Comparison of ENCODE assay signal across 15 cellular contexts in genomic region chr4:128853741-128854140, GRCh38. TPM values are rescaled to one million over a fixed set of nuclear protein-coding genes. Genes with fewer than 3 reads are reported as not detected.
DNase-seq lines count a peak whose midpoint lies in the region; ATAC-seq and TF ChIP-seq lines count a peak whose summit lies in the region.
"Had no signal": no experiment of that assay in that cellular context is flagged by ENCODE, and none has a peak within 500 bp of the region (broad histone marks: within the 10 kb centered on the region; RNA-seq: fewer than 3 reads in every experiment).

No MANE protein-coding gene starts in this region.

- H3K9me3 Mint-ChIP-seq in activated T-cell treated with anti-CD3 and anti-CD28 coated beads, Interleukin-2, amount 50 U/mL, for 24 hours, result no peaks in the 10 kb centered on the region
- no peaks in the 10 kb centered on the region for H3K9me3 Mint-ChIP-seq in activated B cell treated with CpG ODN at 0.5 μM for 24 hours

- no peak for ATAC-seq in activated B cell treated with CpG ODN at 0.5 μM for 24 hours (ENCODE audit: low read depth)
- ATAC-seq: body of pancreas, foreskin keratinocyte had no signal

- no peak for TF ChIP-seq POLR2A in spleen (IDR thresholded peaks at IDR 0.05)

- peaks cover 0 to 33% (median 6%) of the 10 kb centered on the region in 6 donors for H3K4me1 ChIP-seq in spleen
- H3K4me1 ChIP-seq: foreskin keratinocyte had no signal

- 85 to 93% (median 86%) methylated on average over 5 of the region's 5 CpGs for WGBS in spleen, 5 donors

- CTCF ChIA-PET in activated B cell treated with CpG ODN at 0.5 μM for 24 hours (lab: Charles Lee), result interaction anchor here (1.2 kb wide), 1 partner anchor 9 kb away, joined by 3 read pairs; no protein-coding TSS in a partner anchor

- intact Hi-C loops in activated B cell treated with CpG ODN at 0.5 μM for 24 hours (cut with micrococcal nuclease) (no loop called here), spleen (cut with DNase I; ENCODE audit: low total_unique reads) (no loop called here)

- DNase-seq in activated T-cell treated with anti-CD3 and anti-CD28 coated beads, Interleukin-2, amount 50 U/mL, for 24 hours, result no peak
- no peak for DNase-seq in activated T-cell treated with anti-CD3 and anti-CD28 coated beads, Interleukin-2, amount 50 U/mL, for 1 hour
- DNase-seq in activated B cell treated with CpG ODN at 0.5 μM for 24 hours (no peak), glomerular visceral epithelial cell (ENCODE audit: extremely low spot score) (peak; percentile 47), spleen (no peak), NCI-H510A treated with DMSO at 0.1 percent for 48 hours (lab: John Stamatoyannopoulos, UW) (no peak), NCI-H526 (lab: John Stamatoyannopoulos, UW) (no peak)
- DNase-seq in stimulated activated naive CD4-positive, alpha-beta T cell (lab: John Stamatoyannopoulos, UW), result no peak
- DNase-seq: activated CD8-positive, alpha-beta memory T cell treated with anti-CD3 and anti-CD28 coated beads, Interleukin-2, amount 50 U/mL, for 48 hours; body of pancreas; effector CD8-positive, alpha-beta T cell; foreskin keratinocyte; mammary epithelial cell; SIG-M5; substantia nigra had no signal

- H3K36me3 ChIP-seq in spleen, result peaks cover 5 to 100% (median 92%) of the 10 kb centered on the region in 6 donors

- peaks cover 32% of the 10 kb centered on the region for H3K4me1 Mint-ChIP-seq in activated T-cell treated with anti-CD3 and anti-CD28 coated beads, Interleukin-2, amount 50 U/mL, for 24 hours (ENCODE audit: low read depth)
- peaks cover 19% of the 10 kb centered on the region for H3K4me1 Mint-ChIP-seq in activated B cell treated with CpG ODN at 0.5 μM for 24 hours

- no peaks in the 10 kb centered on the region for H3K27me3 Mint-ChIP-seq in activated T-cell treated with anti-CD3 and anti-CD28 coated beads, Interleukin-2, amount 50 U/mL, for 24 hours
- H3K27me3 Mint-ChIP-seq in activated B cell treated with CpG ODN at 0.5 μM for 24 hours, result no peaks in the 10 kb centered on the region

- H3K27ac ChIP-seq in spleen, result peak overlapping the region in 7 of 8 donors; percentile 8 to 69 (median 37)
- H3K27ac ChIP-seq: body of pancreas, foreskin keratinocyte had no signal

- no peaks in the 10 kb centered on the region for H3K9me3 ChIP-seq in spleen
- H3K9me3 ChIP-seq: body of pancreas had no signal

- H3K4me3 ChIP-seq in spleen, result no peak overlapping the region
- H3K4me3 ChIP-seq: body of pancreas had no signal

- TF ChIP-seq CTCF in activated B cell treated with CpG ODN at 0.5 μM for 24 hours (IDR thresholded peaks at IDR 0.05) (no peak), spleen (IDR thresholded peaks at IDR 0.05 in 8 of 11, conservative IDR thresholded peaks at IDR 0.05 in 3 of 11) (no peak)

- POLR2A ChIA-PET in activated B cell treated with CpG ODN at 0.5 μM for 24 hours (lab: Charles Lee), result no interaction called here

- peak overlapping the region; percentile 79 for H3K27ac Mint-ChIP-seq in activated T-cell treated with anti-CD3 and anti-CD28 coated beads, Interleukin-2, amount 50 U/mL, for 24 hours
- peak overlapping the region; percentile 43 for H3K27ac Mint-ChIP-seq in activated B cell treated with CpG ODN at 0.5 μM for 24 hours

- no peaks in the 10 kb centered on the region for H3K27me3 ChIP-seq in spleen (replicated peaks in 1 of 7)
- H3K27me3 ChIP-seq: body of pancreas, foreskin keratinocyte had no signal

- H3K4me3 Mint-ChIP-seq in activated T-cell treated with anti-CD3 and anti-CD28 coated beads, Interleukin-2, amount 50 U/mL, for 24 hours, result no peak overlapping the region
- no peak overlapping the region for H3K4me3 Mint-ChIP-seq in activated B cell treated with CpG ODN at 0.5 μM for 24 hours

- peaks cover 97% of the 10 kb centered on the region for H3K36me3 Mint-ChIP-seq in activated T-cell treated with anti-CD3 and anti-CD28 coated beads, Interleukin-2, amount 50 U/mL, for 24 hours (ENCODE audit: low read depth)
- peaks cover 95% of the 10 kb centered on the region for H3K36me3 Mint-ChIP-seq in activated B cell treated with CpG ODN at 0.5 μM for 24 hours (ENCODE audit: low read depth)

RNA-seq across cellular contexts. Expression of gene JADE1, which starts 44.2 kb away (rescaled TPM):
- total RNA-seq in activated B cell treated with CpG ODN at 0.5 μM for 24 hours, result 26.2 and 29.2 TPM in 2 replicates
- 10 to 100 TPM; 25.1 to 37.0 (median 29.5) TPM for total RNA-seq in spleen
- polyA plus RNA-seq in spleen, result 10 to 100 TPM in 1 of 3 donors, 1 to 10 TPM in 2; 8.1 to 11.3 (median 9.7) TPM
